ENCODE assay signal across 16 cellular contexts in the genomic region with DNA sequence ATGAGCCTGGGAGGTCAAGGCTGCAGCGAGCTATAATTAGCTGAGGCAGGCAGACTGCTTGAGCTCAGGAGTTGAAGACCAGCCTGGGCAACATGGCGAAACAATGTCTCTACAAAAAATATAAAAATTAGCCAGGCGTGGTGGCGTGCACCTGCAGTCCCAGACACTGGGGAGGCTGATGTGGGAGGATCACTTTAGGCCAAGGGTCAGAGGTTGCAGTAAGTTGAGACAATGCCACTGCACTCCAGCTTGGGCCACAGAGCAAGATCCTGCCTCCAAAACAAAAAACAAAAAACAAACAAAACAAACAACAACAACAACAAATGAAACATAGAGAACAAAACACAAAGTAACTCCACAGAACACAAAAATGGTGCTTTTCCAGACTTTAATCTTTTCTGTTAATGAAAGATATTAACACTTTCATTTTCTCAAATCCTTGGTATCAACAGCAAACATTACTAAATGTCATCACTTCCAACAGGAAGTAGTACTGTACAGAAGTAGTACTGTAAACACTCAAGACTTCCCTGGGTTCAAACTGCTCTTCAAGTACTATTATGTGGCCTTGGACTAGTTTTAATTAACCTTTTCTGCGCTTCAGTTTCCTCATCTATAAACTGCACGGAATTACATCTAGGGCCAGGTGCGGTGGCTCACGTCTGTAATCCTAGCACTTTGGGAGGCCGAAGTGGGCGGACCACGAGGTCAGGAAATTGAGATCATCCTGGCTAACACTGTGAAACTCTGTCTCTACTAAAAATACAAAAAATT. TPM values are rescaled to one million over a fixed set of nuclear protein-coding genes. Genes with fewer than 3 reads are reported as not detected.
DNase-seq lines count a peak whose midpoint lies in the region; ATAC-seq and TF ChIP-seq lines count a peak whose summit lies in the region.
"Had no signal": no experiment of that assay in that cellular context is flagged by ENCODE, and none has a peak within 500 bp of the region (broad histone marks: within the 10 kb centered on the region; RNA-seq: fewer than 3 reads in every experiment).

No MANE protein-coding gene starts in this region.

- no peaks in the 10 kb centered on the region for H3K9me3 Mint-ChIP-seq in T-helper 1 cell treated with Interleukin-12 subunit alpha and Interleukin-12 subunit beta and Interleukin-4 antibody, amounts not matched to agents 30 μg/mL and 1 μg/mL, for 36 hours
- H3K9me3 Mint-ChIP-seq in H9 (no peaks in the 10 kb centered on the region), naive B cell (no peaks in the 10 kb centered on the region)
- no peaks in the 10 kb centered on the region for H3K9me3 Mint-ChIP-seq in activated naive CD8-positive, alpha-beta T cell (ENCODE audit: low read depth)
- H3K9me3 Mint-ChIP-seq: stimulated activated memory B cell treated with anti-CD40 and anti-IgM and Interleukin-4, amounts not matched to agents 10 μg/mL and 1 μg/mL and 100 μg/mL, for 72 hours had no signal

- no peak overlapping the region for H2BK20ac ChIP-seq in H9 (ENCODE audit: low read depth, low read length, poor library complexity, severe bottlenecking)

- H3K27ac Mint-ChIP-seq in T-helper 1 cell treated with Interleukin-12 subunit alpha and Interleukin-12 subunit beta and Interleukin-4 antibody, amounts not matched to agents 30 μg/mL and 1 μg/mL, for 36 hours = peak overlapping the region; percentile 55
- H3K27ac Mint-ChIP-seq in H9 (peak overlapping the region in 2 of 3 experiments; percentile 71 to 73; a peak in 2 of 7 replicates), naive B cell (peak overlapping the region in 5 of 6 donors; percentile 32 to 81 (median 51))
- H3K27ac Mint-ChIP-seq in activated naive CD8-positive, alpha-beta T cell = peak overlapping the region; percentile 16
- H3K27ac Mint-ChIP-seq: stimulated activated memory B cell treated with anti-CD40 and anti-IgM and Interleukin-4, amounts not matched to agents 10 μg/mL and 1 μg/mL and 100 μg/mL, for 72 hours had no signal

- H4K91ac ChIP-seq in H9 (ENCODE audit: insufficient read length, low read depth, low read length) = no peak overlapping the region

- DNase-seq in T-helper 1 cell = no peak
- no peak for DNase-seq in H9
- no peak for DNase-seq in naive B cell
- DNase-seq in middle frontal gyrus (ENCODE audit: extremely low spot score, low spot score) = no peak
- no peak for DNase-seq in activated gamma-delta T cell (lab: John Stamatoyannopoulos, UW)
- DNase-seq: DND-41; head of caudate nucleus; NCI-H1092 treated with DMSO at 0.1 percent for 48 hours; NK-92 treated with Interleukin-12 subunit alpha and Interleukin-12 subunit beta, amount 100 ng/mL, for 24 hours; retina had no signal

- H3K4me1 Mint-ChIP-seq in T-helper 1 cell treated with Interleukin-12 subunit alpha and Interleukin-12 subunit beta and Interleukin-4 antibody, amounts not matched to agents 30 μg/mL and 1 μg/mL, for 36 hours (ENCODE audit: low read depth) = peaks cover 51% of the 10 kb centered on the region
- H3K4me1 Mint-ChIP-seq in H9 (peaks cover 37 to 48% of the 10 kb centered on the region in 2 experiments), naive B cell (peaks cover 29 to 51% (median 38%) of the 10 kb centered on the region in 3 donors)
- peaks cover 76% of the 10 kb centered on the region for H3K4me1 Mint-ChIP-seq in activated naive CD8-positive, alpha-beta T cell (ENCODE audit: low read depth)

- H3K27me3 ChIP-seq in H9 (ENCODE audit: insufficient read depth, low read length) = no peaks in the 10 kb centered on the region

- no peak overlapping the region for H2BK12ac ChIP-seq in H9 (ENCODE audit: insufficient read length, low read depth, low read length)

- H3K9me3 ChIP-seq in H9 (ENCODE audit: control insufficient read depth, low read depth, low read length) = no peaks in the 10 kb centered on the region

- no peak overlapping the region for H2BK15ac ChIP-seq in H9 (ENCODE audit: low read depth, low read length)

- H3K79me2 ChIP-seq in H9 (ENCODE audit: insufficient read depth, low read length) = peaks cover 4% of the 10 kb centered on the region; the same call in 1 of the 2 replicates

- no peak overlapping the region for H2BK5ac ChIP-seq in H9 (ENCODE audit: insufficient read length, low read length)

- no peak overlapping the region for H3K4ac ChIP-seq in H9 (ENCODE audit: low read depth, low read length)

- no peak overlapping the region for H2AK5ac ChIP-seq in H9 (ENCODE audit: insufficient read length, low read length)

- H3K23me2 ChIP-seq in H9 (ENCODE audit: insufficient read length, low read depth, low read length, poor library complexity, severe bottlenecking) = no peaks in the 10 kb centered on the region

- H3K27me3 Mint-ChIP-seq in T-helper 1 cell treated with Interleukin-12 subunit alpha and Interleukin-12 subunit beta and Interleukin-4 antibody, amounts not matched to agents 30 μg/mL and 1 μg/mL, for 36 hours (ENCODE audit: low read depth) = no peaks in the 10 kb centered on the region
- H3K27me3 Mint-ChIP-seq in H9 (ENCODE audit: low read depth) = no peaks in the 10 kb centered on the region
- no peaks in the 10 kb centered on the region for H3K27me3 Mint-ChIP-seq in activated naive CD8-positive, alpha-beta T cell
- H3K27me3 Mint-ChIP-seq in naive B cell = no peaks in the 10 kb centered on the region
- H3K27me3 Mint-ChIP-seq: stimulated activated memory B cell treated with anti-CD40 and anti-IgM and Interleukin-4, amounts not matched to agents 10 μg/mL and 1 μg/mL and 100 μg/mL, for 72 hours had no signal

- no peak overlapping the region for H3K56ac ChIP-seq in H9 (ENCODE audit: insufficient read length, low read depth, low read length)

- no peak overlapping the region for H4K8ac ChIP-seq in H9 (replicated peaks; ENCODE audit: insufficient read length, low read depth, low read length)

- H2AFZ ChIP-seq in H9 (ENCODE audit: low read length) = no peak overlapping the region

- H3K18ac ChIP-seq in H9 (ENCODE audit: insufficient read length, low read depth, low read length) = no peak overlapping the region

- no peak overlapping the region for H3K4me3 Mint-ChIP-seq in T-helper 1 cell treated with Interleukin-12 subunit alpha and Interleukin-12 subunit beta and Interleukin-4 antibody, amounts not matched to agents 30 μg/mL and 1 μg/mL, for 36 hours
- H3K4me3 Mint-ChIP-seq in H9 (no peak overlapping the region; a peak in 1 of 5 replicates), naive B cell (no peak overlapping the region)
- H3K4me3 Mint-ChIP-seq in activated naive CD8-positive, alpha-beta T cell = no peak overlapping the region
- H3K4me3 Mint-ChIP-seq: stimulated activated memory B cell treated with anti-CD40 and anti-IgM and Interleukin-4, amounts not matched to agents 10 μg/mL and 1 μg/mL and 100 μg/mL, for 72 hours had no signal

- peaks cover 43% of the 10 kb centered on the region for H3K36me3 Mint-ChIP-seq in T-helper 1 cell treated with Interleukin-12 subunit alpha and Interleukin-12 subunit beta and Interleukin-4 antibody, amounts not matched to agents 30 μg/mL and 1 μg/mL, for 36 hours (ENCODE audit: low read depth)
- H3K36me3 Mint-ChIP-seq in H9 (ENCODE audit: insufficient read depth in 1 of 3, low read depth in 3 of 3) = peaks cover 35 to 54% (median 46%) of the 10 kb centered on the region in 3 experiments
- H3K36me3 Mint-ChIP-seq in activated naive CD8-positive, alpha-beta T cell = peaks cover 9% of the 10 kb centered on the region
- peaks cover 28 to 35% of the 10 kb centered on the region in 2 donors for H3K36me3 Mint-ChIP-seq in naive B cell

- ATAC-seq in naive B cell (ENCODE audit: low read depth in 2 of 2) (no peak), GM21423 (IDR thresholded peaks at IDR 0.05; ENCODE audit: unreplicated experiment) (no peak)
- ATAC-seq: K562; stimulated activated memory B cell treated with anti-CD40 and anti-IgM and Interleukin-4, amounts not matched to agents 10 μg/mL and 1 μg/mL and 100 μg/mL, for 72 hours had no signal

- no peak overlapping the region for H3K27ac ChIP-seq in H9 (ENCODE audit: insufficient read length, low read depth, low read length)
- H3K27ac ChIP-seq: VCaP had no signal

- H4K5ac ChIP-seq in H9 (ENCODE audit: insufficient read length, low read depth, low read length) = no peak overlapping the region

- peaks cover 6% of the 10 kb centered on the region for H3K79me1 ChIP-seq in H9 (ENCODE audit: insufficient read depth, low read depth, low read length, poor library complexity, severe bottlenecking)

- H3K23ac ChIP-seq in H9 (ENCODE audit: insufficient read length, low read depth, low read length) = no peak overlapping the region

- WGBS in H9 (ENCODE audit: extremely low coverage, insufficient read length, low lambda C conversion rate) = no CpG with 5 or more reads among the region's 11 CpGs

- no peaks in the 10 kb centered on the region for H4K20me1 ChIP-seq in H9 (ENCODE audit: control insufficient read depth, insufficient read depth, insufficient read length)

- no peak overlapping the region for H3K14ac ChIP-seq in H9 (ENCODE audit: insufficient read depth, low read length)

- no peak for TF ChIP-seq CTCF in H9 (conservative IDR thresholded peaks at IDR 0.05)

- H3K9ac ChIP-seq in H9 (ENCODE audit: extremely low read depth, insufficient read length, low read length) = no peak overlapping the region

- H2BK120ac ChIP-seq in H9 (ENCODE audit: low read depth, low read length, poor library complexity, severe bottlenecking) = no peak overlapping the region

- no peak overlapping the region for H3K4me2 ChIP-seq in H9 (ENCODE audit: insufficient read depth, insufficient read length, low read length)

- no peaks in the 10 kb centered on the region for H3K4me1 ChIP-seq in H9 (ENCODE audit: insufficient read depth, low read length)

- H3T11ph ChIP-seq in H9 (ENCODE audit: low read length) = no peak overlapping the region

RNA-seq across cellular contexts. Expression of a gene that starts 27.9 kb away (rescaled TPM):
- total RNA-seq in H9 (2021) = 92.3 and 96.6 TPM in 2 replicates
- polyA plus RNA-seq in naive B cell (ENCODE audit: low read depth in 6 of 6) = 10 to 100 TPM; 11.5 to 18.5 (median 16.2) TPM

Comparison
In these comparisons a context has a peak if more than half of its experiments do, and no peak if none do; other contexts are left out.
1. H3K27ac Mint-ChIP-seq: peak in every context shown above with its lines; median percentile 72 in H9; 55 in T-helper 1 cell treated with Interleukin-12 subunit alpha and Interleukin-12 subunit beta and Interleukin-4 antibody, amounts not matched to agents 30 μg/mL and 1 μg/mL, for 36 hours; 51 in naive B cell; 16 in activated naive CD8-positive, alpha-beta T cell.